ENCODE assay signal across 10 cellular contexts in genomic region chr2:239239607-239240479, GRCh38.
DNase-seq lines count a peak whose midpoint lies in the region; ATAC-seq and TF ChIP-seq lines count a peak whose summit lies in the region.
"Had no signal": no experiment of that assay in that cellular context is flagged by ENCODE, and none has a peak within 500 bp of the region (broad histone marks: within the 10 kb centered on the region; RNA-seq: fewer than 3 reads in every experiment).

No MANE protein-coding gene starts in this region.

- H3K9me3 Mint-ChIP-seq in glutamatergic neuron (ENCODE audit: unreplicated experiment) (peaks cover 19% of the 10 kb centered on the region), osteocyte (ENCODE audit: unreplicated experiment) (no peaks in the 10 kb centered on the region)
- H3K9me3 Mint-ChIP-seq: T-helper 2 cell treated with Interferon-gamma antibody and Interleukin-4, amounts not matched to agents 5 μg/mL and 100 μg/mL, for 36 hours had no signal

- no peaks in the 10 kb centered on the region for H3K36me3 Mint-ChIP-seq in glutamatergic neuron (ENCODE audit: unreplicated experiment)
- peaks cover 3% of the 10 kb centered on the region for H3K36me3 Mint-ChIP-seq in osteocyte (ENCODE audit: unreplicated experiment)

- ATAC-seq in SK-N-SH treated with all-trans-retinoic acid at 6 μM for 48 hours = peak; percentile 70
- ATAC-seq in HG03139 (IDR thresholded peaks at IDR 0.05; ENCODE audit: unreplicated experiment) = no peak

- DNase-seq in AG08395 (ENCODE audit: low spot score) = peak; percentile 43
- DNase-seq in glutamatergic neuron = peak; percentile 51
- DNase-seq in osteocyte (ENCODE audit: extremely low spot score, unreplicated experiment) = peak; percentile 78
- no peak for DNase-seq in GM10248 (ENCODE audit: extremely low spot score)
- DNase-seq in DMS153 treated with DMSO at 0.1 percent for 48 hours (lab: John Stamatoyannopoulos, UW; ENCODE audit: unreplicated experiment) = no peak
- no peak for DNase-seq in GM10266 (ENCODE audit: extremely low spot score)
- DNase-seq: effector CD8-positive, alpha-beta T cell had no signal

- CTCF ChIA-PET in GM10248 (lab: Yijun Ruan, JAX) = interaction anchor here (1.7 kb wide), 1 partner anchor 16 kb away, joined by 5 read pairs; no protein-coding TSS in a partner anchor

- H3K4me3 Mint-ChIP-seq in glutamatergic neuron (ENCODE audit: unreplicated experiment) = peak overlapping the region; percentile 57
- H3K4me3 Mint-ChIP-seq in osteocyte (ENCODE audit: unreplicated experiment) = no peak overlapping the region
- H3K4me3 Mint-ChIP-seq: T-helper 2 cell treated with Interferon-gamma antibody and Interleukin-4, amounts not matched to agents 5 μg/mL and 100 μg/mL, for 36 hours had no signal

- H3K27me3 Mint-ChIP-seq in glutamatergic neuron (ENCODE audit: unreplicated experiment) (peaks cover 5% of the 10 kb centered on the region), osteocyte (ENCODE audit: unreplicated experiment) (no peaks in the 10 kb centered on the region)

- peak overlapping the region; percentile 97 for H3K27ac Mint-ChIP-seq in glutamatergic neuron (ENCODE audit: unreplicated experiment)
- H3K27ac Mint-ChIP-seq in osteocyte (ENCODE audit: unreplicated experiment) = no peak overlapping the region
- H3K27ac Mint-ChIP-seq: T-helper 2 cell treated with Interferon-gamma antibody and Interleukin-4, amounts not matched to agents 5 μg/mL and 100 μg/mL, for 36 hours had no signal

- POLR2A ChIA-PET in GM10248 (lab: Yijun Ruan, JAX) = no interaction called here

- H3K4me1 Mint-ChIP-seq in glutamatergic neuron (ENCODE audit: low read depth, unreplicated experiment) = peaks cover 65% of the 10 kb centered on the region
- H3K4me1 Mint-ChIP-seq in osteocyte (ENCODE audit: unreplicated experiment) = peaks cover 5% of the 10 kb centered on the region

- TF ChIP-seq CTCF in glutamatergic neuron (IDR thresholded peaks at IDR 0.05; ENCODE audit: partially characterized antibody, unreplicated experiment) (no peak), osteocyte (IDR thresholded peaks at IDR 0.05) (no peak), GM10248 (IDR thresholded peaks at IDR 0.05; ENCODE audit: control extremely low read depth, extremely low read depth, low read depth, missing control alignments) (no peak), GM10266 (IDR thresholded peaks at IDR 0.05; ENCODE audit: control insufficient read depth, insufficient read depth, low read depth, missing control alignments) (no peak)

TF ChIP-seq in SK-N-SH treated with all-trans-retinoic acid at 6 μM for 48 hours, 23 proteins besides CTCF, POLR2A, EP300 and RAD21:
- TF ChIP-seq SNAI2 (CRISPR knock-in tag; IDR thresholded peaks at IDR 0.05) (no peak), ZFP3 (CRISPR knock-in tag; IDR thresholded peaks at IDR 0.05) (no peak), BACH2 (CRISPR knock-in tag; IDR thresholded peaks at IDR 0.05; ENCODE audit: borderline replicate concordance) (no peak), TSHZ2 (CRISPR knock-in tag; IDR thresholded peaks at IDR 0.05) (0 out of 2 replicates have a peak, but pooled peaks have one; percentile 8), ARNTL (CRISPR knock-in tag; IDR thresholded peaks at IDR 0.05; ENCODE audit: borderline replicate concordance, low read depth) (no peak), ZC3H10 (CRISPR knock-in tag; IDR thresholded peaks at IDR 0.05) (no peak), ZFP30 (CRISPR knock-in tag; IDR thresholded peaks at IDR 0.05) (no peak), TCF4 (CRISPR knock-in tag; IDR thresholded peaks at IDR 0.05; ENCODE audit: borderline replicate concordance) (no peak), ZNF8 (CRISPR knock-in tag; IDR thresholded peaks at IDR 0.05) (0 out of 2 replicates have a peak, but pooled peaks have one; percentile 57)

Comparison
In these comparisons a context has a peak if more than half of its experiments do, and no peak if none do; other contexts are left out.
1. DNase-seq: peak in AG08395 (single experiment), glutamatergic neuron (single experiment) and osteocyte (single experiment); none in GM10248 (single experiment), DMS153 treated with DMSO at 0.1 percent for 48 hours (single experiment) and GM10266 (single experiment).